ENCODE assay signal across 8 cellular contexts in genomic region chr10:98446656-98447221, GRCh38. TPM values are rescaled to one million over a fixed set of nuclear protein-coding genes. Genes with fewer than 3 reads are reported as not detected.
DNase-seq lines count a peak whose midpoint lies in the region; ATAC-seq and TF ChIP-seq lines count a peak whose summit lies in the region.

HPS1 (minus strand) TSS chr10:98446935; CDS start chr10:98443240, 3,695 bp downstream.

- H3K4me1 ChIP-seq in PC-9 (replicated peaks; ENCODE audit: insufficient read depth): 0 out of 2 replicates have a peak, but pooled peaks cover 4% of the 10 kb centered on the region

- BruUV-seq in PC-9 (replicated peaks; lab: Mats Ljungman, UMichigan): no TSS peak

- no peaks in the 10 kb centered on the region for H3K9me3 ChIP-seq in PC-9 (ENCODE audit: insufficient read depth, low read depth)

- CTCF ChIA-PET in PC-9 (lab: Charles Lee): interaction anchor here (1.2 kb wide), 1 partner anchor 21 kb away, joined by 4 read pairs; no protein-coding TSS in a partner anchor

- peak within 1 kb of the TSS; percentile 88 to 96 (median 93) for H3K27ac Mint-ChIP-seq in CD14-positive monocyte
- peak within 1 kb of the TSS; percentile 80 for H3K27ac Mint-ChIP-seq in activated T-helper 1 cell treated with anti-CD3 and anti-CD28 coated beads, Interleukin-12 subunit alpha, Interleukin-12 subunit beta, Interleukin-2, Interleukin-4 antibody, amounts not matched to agents 30 ng/mL and 10 ng/mL and 1 ng/mL, durations not matched to agents 14 hours and 24 hours and 36 hours
- H3K27ac Mint-ChIP-seq in natural killer cell treated with Interleukin-12 subunit alpha and Interleukin-12 subunit beta and Interleukin-15 and Interleukin-18, amount 100 ng/mL, for 72 hours: peak within 1 kb of the TSS; percentile 57 to 91

- TF ChIP-seq CTCF in CD14-positive monocyte (IDR thresholded peaks at IDR 0.05): no peak
- TF ChIP-seq CTCF in PC-9 (conservative IDR thresholded peaks at IDR 0.05): no peak
- no peak for TF ChIP-seq CTCF in fibroblast of mammary gland (conservative IDR thresholded peaks at IDR 0.05; ENCODE audit: control insufficient read depth, insufficient read depth, low read depth, low read length)

- H3K79me2 ChIP-seq in PC-9 (ENCODE audit: low read depth): peaks cover 15% of the 10 kb centered on the region; the same call in 1 of the 2 replicates

- ATAC-seq in HG03432 (IDR thresholded peaks at IDR 0.05; ENCODE audit: unreplicated experiment): peak; percentile 94
- peak; percentile 97 for ATAC-seq in natural killer cell treated with Interleukin-12 subunit alpha and Interleukin-12 subunit beta and Interleukin-15 and Interleukin-18, amount 100 ng/mL, for 72 hours

- H3K27me3 ChIP-seq in PC-9 (ENCODE audit: insufficient read depth, low read depth): no peaks in the 10 kb centered on the region

- H3K9me2 ChIP-seq in PC-9 (ENCODE audit: insufficient read depth): no peaks in the 10 kb centered on the region

- DNase-seq in CD14-positive monocyte (ENCODE audit: low spot score): peak; percentile 67
- DNase-seq in GM19238 (ENCODE audit: insufficient read length, low spot score): peak; percentile 89
- peak in 1 of 2 experiments; percentile 57 for DNase-seq in PC-9
- peak; percentile 78 for DNase-seq in activated T-helper 1 cell treated with anti-CD3 and anti-CD28 coated beads, Interleukin-12 subunit alpha, Interleukin-12 subunit beta, Interleukin-2, Interleukin-4 antibody, amounts not matched to agents 30 ng/mL and 10 ng/mL and 1 ng/mL, durations not matched to agents 14 hours and 24 hours and 36 hours (ENCODE audit: low spot score)
- peak; percentile 60 for DNase-seq in fibroblast of mammary gland (ENCODE audit: low read depth)
- DNase-seq in natural killer cell treated with Interleukin-12 subunit alpha and Interleukin-12 subunit beta and Interleukin-15 and Interleukin-18, amount 100 ng/mL, for 72 hours (ENCODE audit: low spot score): peak; percentile 94
- peak; percentile 77 for DNase-seq in stimulated activated naive CD4-positive, alpha-beta T cell treated with Interleukin-2 at 50 U/mL for 16 hours (lab: John Stamatoyannopoulos, UW)

- peaks cover 33 to 37% of the 10 kb centered on the region in 2 donors for H3K36me3 Mint-ChIP-seq in CD14-positive monocyte
- H3K36me3 Mint-ChIP-seq in activated T-helper 1 cell treated with anti-CD3 and anti-CD28 coated beads, Interleukin-12 subunit alpha, Interleukin-12 subunit beta, Interleukin-2, Interleukin-4 antibody, amounts not matched to agents 30 ng/mL and 10 ng/mL and 1 ng/mL, durations not matched to agents 14 hours and 24 hours and 36 hours (ENCODE audit: low read depth): peaks cover 24% of the 10 kb centered on the region
- peaks cover 18% of the 10 kb centered on the region for H3K36me3 Mint-ChIP-seq in natural killer cell treated with Interleukin-12 subunit alpha and Interleukin-12 subunit beta and Interleukin-15 and Interleukin-18, amount 100 ng/mL, for 72 hours

- intact Hi-C loops in CD14-positive monocyte (cut with micrococcal nuclease): no loop called here
- intact Hi-C loops in PC-9 (cut with micrococcal nuclease; ENCODE audit: unreplicated experiment): loop anchor here (5.0 kb wide), 1 partner anchor 134 kb away; no protein-coding TSS in a partner anchor
- intact Hi-C loops in activated T-helper 1 cell treated with anti-CD3 and anti-CD28 coated beads, Interleukin-12 subunit alpha, Interleukin-12 subunit beta, Interleukin-2, Interleukin-4 antibody, amounts not matched to agents 30 ng/mL and 10 ng/mL and 1 ng/mL, durations not matched to agents 14 hours and 24 hours and 36 hours (cut with micrococcal nuclease): loop anchor here (2.0 to 5.0 kb wide), 3 partner anchors 312 to 1171 kb away; partner anchors contain the start of genes GOT1 and R3HCC1L

- peak within 1 kb of the TSS; percentile 95 for H3K4me2 ChIP-seq in PC-9

- peak within 1 kb of the TSS; percentile 92 to 95 for H3K4me3 Mint-ChIP-seq in CD14-positive monocyte
- peak within 1 kb of the TSS; percentile 92 for H3K4me3 Mint-ChIP-seq in activated T-helper 1 cell treated with anti-CD3 and anti-CD28 coated beads, Interleukin-12 subunit alpha, Interleukin-12 subunit beta, Interleukin-2, Interleukin-4 antibody, amounts not matched to agents 30 ng/mL and 10 ng/mL and 1 ng/mL, durations not matched to agents 14 hours and 24 hours and 36 hours
- H3K4me3 Mint-ChIP-seq in natural killer cell treated with Interleukin-12 subunit alpha and Interleukin-12 subunit beta and Interleukin-15 and Interleukin-18, amount 100 ng/mL, for 72 hours: peak within 1 kb of the TSS; percentile 89

- POLR2A ChIA-PET in PC-9 (lab: Charles Lee; ENCODE audit: unreplicated experiment): interaction anchor here (0.6 to 0.8 kb wide), 2 partner anchors 134 to 277 kb away, joined by 5 to 13 read pairs; no protein-coding TSS in a partner anchor

- peak within 1 kb of the TSS; percentile 98 for H2AFZ ChIP-seq in PC-9

- H3F3A ChIP-seq in PC-9 (ENCODE audit: insufficient read depth, low read depth): no peaks in the 10 kb centered on the region

- H3K27me3 Mint-ChIP-seq in CD14-positive monocyte (ENCODE audit: low read depth in 3 of 3): peaks cover 1 to 13% (median 2%) of the 10 kb centered on the region in 3 donors
- peaks cover 18% of the 10 kb centered on the region for H3K27me3 Mint-ChIP-seq in activated T-helper 1 cell treated with anti-CD3 and anti-CD28 coated beads, Interleukin-12 subunit alpha, Interleukin-12 subunit beta, Interleukin-2, Interleukin-4 antibody, amounts not matched to agents 30 ng/mL and 10 ng/mL and 1 ng/mL, durations not matched to agents 14 hours and 24 hours and 36 hours (ENCODE audit: insufficient read depth)
- peaks cover 10 to 17% of the 10 kb centered on the region in 2 donors for H3K27me3 Mint-ChIP-seq in natural killer cell treated with Interleukin-12 subunit alpha and Interleukin-12 subunit beta and Interleukin-15 and Interleukin-18, amount 100 ng/mL, for 72 hours

- peak within 1 kb of the TSS; percentile 47 for H3K27ac ChIP-seq in PC-9

- peaks cover 0 to 6% (median 0%) of the 10 kb centered on the region in 7 donors for H3K9me3 Mint-ChIP-seq in CD14-positive monocyte
- no peaks in the 10 kb centered on the region for H3K9me3 Mint-ChIP-seq in activated T-helper 1 cell treated with anti-CD3 and anti-CD28 coated beads, Interleukin-12 subunit alpha, Interleukin-12 subunit beta, Interleukin-2, Interleukin-4 antibody, amounts not matched to agents 30 ng/mL and 10 ng/mL and 1 ng/mL, durations not matched to agents 14 hours and 24 hours and 36 hours
- H3K9me3 Mint-ChIP-seq in natural killer cell treated with Interleukin-12 subunit alpha and Interleukin-12 subunit beta and Interleukin-15 and Interleukin-18, amount 100 ng/mL, for 72 hours: no peaks in the 10 kb centered on the region

- H3K4me3 ChIP-seq in PC-9: peak within 1 kb of the TSS; percentile 82
- H3K4me3 ChIP-seq in fibroblast of mammary gland (ENCODE audit: control insufficient read depth, low read depth, low read length): peak within 1 kb of the TSS; percentile 82

- no peaks in the 10 kb centered on the region for H4K20me1 ChIP-seq in PC-9 (ENCODE audit: insufficient read depth)

- H3K36me3 ChIP-seq in PC-9 (ENCODE audit: low read depth): peaks cover 4% of the 10 kb centered on the region; the same call in 1 of the 2 replicates

- H3K4me1 Mint-ChIP-seq in CD14-positive monocyte: peaks cover 39% of the 10 kb centered on the region
- peaks cover 30% of the 10 kb centered on the region for H3K4me1 Mint-ChIP-seq in activated T-helper 1 cell treated with anti-CD3 and anti-CD28 coated beads, Interleukin-12 subunit alpha, Interleukin-12 subunit beta, Interleukin-2, Interleukin-4 antibody, amounts not matched to agents 30 ng/mL and 10 ng/mL and 1 ng/mL, durations not matched to agents 14 hours and 24 hours and 36 hours (ENCODE audit: low read depth)
- H3K4me1 Mint-ChIP-seq in natural killer cell treated with Interleukin-12 subunit alpha and Interleukin-12 subunit beta and Interleukin-15 and Interleukin-18, amount 100 ng/mL, for 72 hours (ENCODE audit: low read depth in 2 of 2): peaks cover 37% of the 10 kb centered on the region in 2 donors

RNA-seq across cellular contexts. Expression of gene HPS1, which starts in this region (rescaled TPM):
- polyA plus RNA-seq in CD14-positive monocyte: 10 to 100 TPM; 73.0 to 85.2 TPM
- total RNA-seq in PC-9 (2021): 43.2 and 47.0 TPM in 2 replicates
- total RNA-seq in activated T-helper 1 cell treated with anti-CD3 and anti-CD28 coated beads, Interleukin-12 subunit alpha, Interleukin-12 subunit beta, Interleukin-2, Interleukin-4 antibody, amounts not matched to agents 30 ng/mL and 10 ng/mL and 1 ng/mL, durations not matched to agents 14 hours and 24 hours and 36 hours: 56.1 and 63.1 TPM in 2 replicates
- total RNA-seq in natural killer cell treated with Interleukin-12 subunit alpha and Interleukin-12 subunit beta and Interleukin-15 and Interleukin-18, amount 100 ng/mL, for 72 hours: 100 to 1,000 TPM in 1 of 2 donors, 10 to 100 TPM in 1; 78.8 to 124 TPM

Comparison
In these comparisons a context has a peak if more than half of its experiments do, and no peak if none do; other contexts are left out.
1. intact Hi-C loops: an anchor here in PC-9 (5.0 kb wide) and activated T-helper 1 cell treated with anti-CD3 and anti-CD28 coated beads, Interleukin-12 subunit alpha, Interleukin-12 subunit beta, Interleukin-2, Interleukin-4 antibody, amounts not matched to agents 30 ng/mL and 10 ng/mL and 1 ng/mL, durations not matched to agents 14 hours and 24 hours and 36 hours (2.0 to 5.0 kb wide); none called in CD14-positive monocyte.